ENCODE assay signal across 8 cellular contexts in the genomic region with DNA sequence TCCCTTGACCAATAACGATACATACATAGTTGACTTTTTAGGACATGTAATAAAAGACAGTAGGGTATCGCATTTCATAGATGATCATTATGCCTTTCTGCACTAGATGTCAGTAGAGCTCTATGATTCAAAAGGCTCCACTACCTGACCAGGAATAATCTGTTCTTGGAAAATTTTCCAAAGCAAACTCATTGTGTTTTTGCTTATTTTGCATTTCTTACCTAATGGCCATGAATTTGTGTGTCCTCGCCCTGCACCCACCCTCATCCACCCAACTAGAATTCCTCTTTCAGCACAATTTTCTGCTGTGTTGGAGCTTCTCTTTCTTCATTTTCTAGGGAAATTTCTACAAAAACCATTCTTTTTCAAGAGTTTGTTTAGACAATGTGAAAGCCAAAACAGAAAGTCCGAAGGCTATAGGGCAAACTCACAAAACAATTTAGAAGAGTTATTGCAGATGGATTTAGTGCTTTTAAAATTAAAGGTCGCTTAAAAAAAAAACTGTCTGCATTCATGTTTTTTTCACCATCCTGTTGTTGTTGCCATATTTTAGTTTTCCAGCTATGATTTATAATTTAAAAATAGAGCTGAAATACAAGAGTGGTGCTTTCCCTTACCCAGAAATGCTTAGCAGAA.
DNase-seq lines count a peak whose midpoint lies in the region; ATAC-seq and TF ChIP-seq lines count a peak whose summit lies in the region.

No MANE protein-coding gene starts in this region.

- H3K9me3 ChIP-seq in mammary epithelial cell (replicated peaks; ENCODE audit: insufficient read depth, low read length) = no peaks in the 10 kb centered on the region
- H3K9me3 ChIP-seq in liver (ENCODE audit: control insufficient read depth in 4 of 4, low read length in 3 of 4) = no peaks in the 10 kb centered on the region

- DNase-seq in DMS53 (lab: John Stamatoyannopoulos, UW) (peak; percentile 64), NCI-H1694 (lab: John Stamatoyannopoulos, UW) (peak; percentile 76), mammary epithelial cell (peak; percentile 41), GM20000 (ENCODE audit: low spot score) (no peak), amygdala (lab: John Stamatoyannopoulos, UW) (no peak)
- DNase-seq in activated T-cell treated with anti-CD3 and anti-CD28 coated beads, Interleukin-2, amount 50 U/mL, for 4 hours = no peak

- no peaks in the 10 kb centered on the region for H3K4me1 ChIP-seq in mammary epithelial cell (ENCODE audit: insufficient read depth, low read length)
- H3K4me1 ChIP-seq in liver (ENCODE audit: control insufficient read depth in 4 of 4, insufficient read depth in 4 of 4, low read length in 3 of 4) = peaks cover 0 to 3% (median 3%) of the 10 kb centered on the region in 4 donors

- H4K20me1 ChIP-seq in mammary epithelial cell (ENCODE audit: insufficient read depth, low read length) = no peaks in the 10 kb centered on the region

- H3K36me3 ChIP-seq in mammary epithelial cell (ENCODE audit: insufficient read depth, low read length) (no peaks in the 10 kb centered on the region), liver (ENCODE audit: control insufficient read depth in 4 of 4, insufficient read depth in 3 of 4, low read depth in 1 of 4, low read length in 3 of 4) (no peaks in the 10 kb centered on the region)

- H3K27me3 ChIP-seq in mammary epithelial cell (ENCODE audit: insufficient read depth, low read length) (peaks cover 5% of the 10 kb centered on the region), liver (ENCODE audit: control insufficient read depth in 4 of 4, insufficient read depth in 4 of 4, low read length in 3 of 4) (no peaks in the 10 kb centered on the region)

- H3K27ac ChIP-seq in mammary epithelial cell (ENCODE audit: insufficient read depth, low read depth, low read length) (no peak overlapping the region), liver (ENCODE audit: low read depth in 1 of 2, low read length in 2 of 2) (no peak overlapping the region)

- H2AFZ ChIP-seq in mammary epithelial cell (ENCODE audit: low read depth, low read length) = no peak overlapping the region

- H3K9ac ChIP-seq in mammary epithelial cell (ENCODE audit: insufficient read depth, low read length) = no peak overlapping the region
- no peak overlapping the region for H3K9ac ChIP-seq in liver (ENCODE audit: low read depth in 1 of 2, low read length in 2 of 2)

- no peaks in the 10 kb centered on the region for H3K36me3 Mint-ChIP-seq in activated T-cell treated with anti-CD3 and anti-CD28 coated beads, Interleukin-2, amount 50 U/mL, for 4 hours (ENCODE audit: insufficient read depth)

- in situ Hi-C loops in mammary epithelial cell (cut with MboI; ENCODE audit: low sequenced_read_pairs in 2 of 2) = loop anchor here (10.0 to 25.0 kb wide), 4 partner anchors 140 to 2003 kb away; a partner anchor contains a TSS

- peak; percentile 91 to 96 for TF ChIP-seq RAD21 in liver (IDR thresholded peaks at IDR 0.05)

- intact Hi-C loops in mammary epithelial cell (cut with micrococcal nuclease) = loop anchor here (1.0 to 2.0 kb wide), 7 partner anchors 131 to 1674 kb away; no protein-coding TSS in a partner anchor

- no TSS peak for BruUV-seq in mammary epithelial cell (replicated peaks; lab: Mats Ljungman, UMichigan)

- no peaks in the 10 kb centered on the region for H3K4me1 Mint-ChIP-seq in activated T-cell treated with anti-CD3 and anti-CD28 coated beads, Interleukin-2, amount 50 U/mL, for 4 hours (ENCODE audit: low read depth)

- H3K79me2 ChIP-seq in mammary epithelial cell (ENCODE audit: insufficient read depth, low read length) = no peaks in the 10 kb centered on the region

- no peaks in the 10 kb centered on the region for H3K27me3 Mint-ChIP-seq in activated T-cell treated with anti-CD3 and anti-CD28 coated beads, Interleukin-2, amount 50 U/mL, for 4 hours (ENCODE audit: low read depth)

- H3K4me3 ChIP-seq in mammary epithelial cell (replicated peaks in 1 of 3; ENCODE audit: insufficient read depth in 1 of 3, low read depth in 2 of 3, low read length in 3 of 3) (no peak overlapping the region), liver (ENCODE audit: low read depth in 1 of 3, low read length in 3 of 3) (peak overlapping the region in 1 of 3 donors; percentile 30)

- dilution Hi-C loops in mammary epithelial cell (cut with HindIII; ENCODE audit: low sequenced_read_pairs) = no loop called here

- no peak for ATAC-seq in GM19463 (IDR thresholded peaks at IDR 0.05; ENCODE audit: unreplicated experiment)
- ATAC-seq in activated T-cell treated with anti-CD3 and anti-CD28 coated beads, Interleukin-2, amount 50 U/mL, for 4 hours = no peak

- peak overlapping the region; percentile 48 for H3K4me2 ChIP-seq in mammary epithelial cell (ENCODE audit: insufficient read depth, low read depth, low read length)

- TF ChIP-seq CTCF in mammary epithelial cell (conservative IDR thresholded peaks at IDR 0.05 in 1 of 2, IDR thresholded peaks at IDR 0.05 in 1 of 2; ENCODE audit: extremely low read depth in 1 of 2, insufficient read depth in 1 of 2, low read depth in 1 of 2, low read length in 2 of 2) (peak; percentile 58 to 68), liver (IDR thresholded peaks at IDR 0.05; ENCODE audit: low read depth, low read length, missing input control) (peak; percentile 71), GM20000 (IDR thresholded peaks at IDR 0.05; ENCODE audit: extremely low read depth, missing control alignments) (no peak)

- WGBS in mammary epithelial cell (ENCODE audit: low coverage, missing lambda C conversion rate) = 0% methylated on average over 5 of the region's 5 CpGs
- 13% methylated on average over 5 of the region's 5 CpGs for WGBS in liver

- H3K4me3 Mint-ChIP-seq in activated T-cell treated with anti-CD3 and anti-CD28 coated beads, Interleukin-2, amount 50 U/mL, for 4 hours = no peak overlapping the region

- H3K9me3 Mint-ChIP-seq in activated T-cell treated with anti-CD3 and anti-CD28 coated beads, Interleukin-2, amount 50 U/mL, for 4 hours = no peaks in the 10 kb centered on the region

- CTCF ChIA-PET in mammary epithelial cell (lab: Charles Lee; ENCODE audit: low non-redundant PET) = interaction anchor here (0.6 to 0.7 kb wide), 2 partner anchors 12 to 1931 kb away, joined by 4 to 5 read pairs; no protein-coding TSS in a partner anchor

TF ChIP-seq in liver, 16 proteins besides CTCF, POLR2A, EP300 and RAD21:
- TF ChIP-seq HNF4A (conservative IDR thresholded peaks at IDR 0.05) (peak in 1 of 2 donors; percentile 38), GABPA (IDR thresholded peaks at IDR 0.05 in 1 of 2, conservative IDR thresholded peaks at IDR 0.05 in 1 of 2) (no peak), FOXA1 (IDR thresholded peaks at IDR 0.05) (no peak), SP1 (IDR thresholded peaks at IDR 0.05) (no peak)
- TF ChIP-seq, protein P1, sequence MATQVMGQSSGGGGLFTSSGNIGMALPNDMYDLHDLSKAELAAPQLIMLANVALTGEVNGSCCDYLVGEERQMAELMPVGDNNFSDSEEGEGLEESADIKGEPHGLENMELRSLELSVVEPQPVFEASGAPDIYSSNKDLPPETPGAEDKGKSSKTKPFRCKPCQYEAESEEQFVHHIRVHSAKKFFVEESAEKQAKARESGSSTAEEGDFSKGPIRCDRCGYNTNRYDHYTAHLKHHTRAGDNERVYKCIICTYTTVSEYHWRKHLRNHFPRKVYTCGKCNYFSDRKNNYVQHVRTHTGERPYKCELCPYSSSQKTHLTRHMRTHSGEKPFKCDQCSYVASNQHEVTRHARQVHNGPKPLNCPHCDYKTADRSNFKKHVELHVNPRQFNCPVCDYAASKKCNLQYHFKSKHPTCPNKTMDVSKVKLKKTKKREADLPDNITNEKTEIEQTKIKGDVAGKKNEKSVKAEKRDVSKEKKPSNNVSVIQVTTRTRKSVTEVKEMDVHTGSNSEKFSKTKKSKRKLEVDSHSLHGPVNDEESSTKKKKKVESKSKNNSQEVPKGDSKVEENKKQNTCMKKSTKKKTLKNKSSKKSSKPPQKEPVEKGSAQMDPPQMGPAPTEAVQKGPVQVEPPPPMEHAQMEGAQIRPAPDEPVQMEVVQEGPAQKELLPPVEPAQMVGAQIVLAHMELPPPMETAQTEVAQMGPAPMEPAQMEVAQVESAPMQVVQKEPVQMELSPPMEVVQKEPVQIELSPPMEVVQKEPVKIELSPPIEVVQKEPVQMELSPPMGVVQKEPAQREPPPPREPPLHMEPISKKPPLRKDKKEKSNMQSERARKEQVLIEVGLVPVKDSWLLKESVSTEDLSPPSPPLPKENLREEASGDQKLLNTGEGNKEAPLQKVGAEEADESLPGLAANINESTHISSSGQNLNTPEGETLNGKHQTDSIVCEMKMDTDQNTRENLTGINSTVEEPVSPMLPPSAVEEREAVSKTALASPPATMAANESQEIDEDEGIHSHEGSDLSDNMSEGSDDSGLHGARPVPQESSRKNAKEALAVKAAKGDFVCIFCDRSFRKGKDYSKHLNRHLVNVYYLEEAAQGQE (IDR thresholded peaks at IDR 0.05) = peak; percentile 20
- TF ChIP-seq, protein P2, sequence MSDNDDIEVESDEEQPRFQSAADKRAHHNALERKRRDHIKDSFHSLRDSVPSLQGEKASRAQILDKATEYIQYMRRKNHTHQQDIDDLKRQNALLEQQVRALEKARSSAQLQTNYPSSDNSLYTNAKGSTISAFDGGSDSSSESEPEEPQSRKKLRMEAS (IDR thresholded peaks at IDR 0.05) = no peak
- TF ChIP-seq, protein P3, sequence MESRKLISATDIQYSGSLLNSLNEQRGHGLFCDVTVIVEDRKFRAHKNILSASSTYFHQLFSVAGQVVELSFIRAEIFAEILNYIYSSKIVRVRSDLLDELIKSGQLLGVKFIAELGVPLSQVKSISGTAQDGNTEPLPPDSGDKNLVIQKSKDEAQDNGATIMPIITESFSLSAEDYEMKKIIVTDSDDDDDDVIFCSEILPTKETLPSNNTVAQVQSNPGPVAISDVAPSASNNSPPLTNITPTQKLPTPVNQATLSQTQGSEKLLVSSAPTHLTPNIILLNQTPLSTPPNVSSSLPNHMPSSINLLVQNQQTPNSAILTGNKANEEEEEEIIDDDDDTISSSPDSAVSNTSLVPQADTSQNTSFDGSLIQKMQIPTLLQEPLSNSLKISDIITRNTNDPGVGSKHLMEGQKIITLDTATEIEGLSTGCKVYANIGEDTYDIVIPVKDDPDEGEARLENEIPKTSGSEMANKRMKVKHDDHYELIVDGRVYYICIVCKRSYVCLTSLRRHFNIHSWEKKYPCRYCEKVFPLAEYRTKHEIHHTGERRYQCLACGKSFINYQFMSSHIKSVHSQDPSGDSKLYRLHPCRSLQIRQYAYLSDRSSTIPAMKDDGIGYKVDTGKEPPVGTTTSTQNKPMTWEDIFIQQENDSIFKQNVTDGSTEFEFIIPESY (IDR thresholded peaks at IDR 0.05) = no peak
TF ChIP-seq in liver: peak in this region for 2.

Comparison
In these comparisons a context has a peak if more than half of its experiments do, and no peak if none do; other contexts are left out.
1. DNase-seq: peak in DMS53 (single experiment), NCI-H1694 (single experiment) and mammary epithelial cell (single experiment); none in GM20000 (single experiment), activated T-cell treated with anti-CD3 and anti-CD28 coated beads, Interleukin-2, amount 50 U/mL, for 4 hours (single experiment) and amygdala (0 of 56).